In genomic region chr6:11537229-11538048, GRCh38 we compare ENCODE assay signal across 1 cellular context.
A peak's percentile ranks its signal among the peaks of the same experiment; 100 is the strongest.
TF ChIP-seq lines count a peak whose summit lies in the region.

TSS of gene TMEM170B (plus strand) at chr6:11537749. CDS start at chr6:11538278, 529 bp downstream.

TF ChIP-seq in HepG2, 621 proteins besides CTCF, POLR2A, EP300 and RAD21 (continued from another document and continues in another):
- TF ChIP-seq ARID5B (CRISPR knock-in tag; IDR thresholded peaks at IDR 0.05) = peak; percentile 74
- TF ChIP-seq TEAD2 (CRISPR knock-in tag; IDR thresholded peaks at IDR 0.05) = 0 out of 2 replicates have a peak, but pooled peaks have one; percentile 26
- no peak; the same call in 1 of the 2 replicates for TF ChIP-seq STAT6 (CRISPR knock-in tag; IDR thresholded peaks at IDR 0.05; ENCODE audit: borderline replicate concordance)
- TF ChIP-seq ZNF253 (CRISPR knock-in tag; IDR thresholded peaks at IDR 0.05; ENCODE audit: borderline replicate concordance) = peak; percentile 85; the same call in 1 of the 2 replicates
- no peak for TF ChIP-seq TBL1XR1 (IDR thresholded peaks at IDR 0.05; ENCODE audit: borderline replicate concordance, low read length, partially characterized antibody)
- no peak; a peak in 1 of 4 replicates for TF ChIP-seq REST (IDR thresholded peaks at IDR 0.05; ENCODE audit: borderline replicate concordance in 1 of 2, low read depth in 1 of 2, low read length in 2 of 2)
- no peak for TF ChIP-seq EZH2 (conservative IDR thresholded peaks at IDR 0.05; ENCODE audit: low read depth, low read length)
- TF ChIP-seq ZNF451 (CRISPR knock-in tag; IDR thresholded peaks at IDR 0.05) = peak; percentile 86; the same call in 1 of the 2 replicates
- no peak; the same call in 1 of the 2 replicates for TF ChIP-seq STAG1 (CRISPR knock-in tag; IDR thresholded peaks at IDR 0.05)
- TF ChIP-seq ZNF577 (CRISPR knock-in tag; IDR thresholded peaks at IDR 0.05; ENCODE audit: borderline replicate concordance, low read depth) = no peak
- no peak for TF ChIP-seq FIP1L1 (IDR thresholded peaks at IDR 0.05; ENCODE audit: borderline replicate concordance, insufficient read depth, low read depth, low read length)
- TF ChIP-seq, protein P1, sequence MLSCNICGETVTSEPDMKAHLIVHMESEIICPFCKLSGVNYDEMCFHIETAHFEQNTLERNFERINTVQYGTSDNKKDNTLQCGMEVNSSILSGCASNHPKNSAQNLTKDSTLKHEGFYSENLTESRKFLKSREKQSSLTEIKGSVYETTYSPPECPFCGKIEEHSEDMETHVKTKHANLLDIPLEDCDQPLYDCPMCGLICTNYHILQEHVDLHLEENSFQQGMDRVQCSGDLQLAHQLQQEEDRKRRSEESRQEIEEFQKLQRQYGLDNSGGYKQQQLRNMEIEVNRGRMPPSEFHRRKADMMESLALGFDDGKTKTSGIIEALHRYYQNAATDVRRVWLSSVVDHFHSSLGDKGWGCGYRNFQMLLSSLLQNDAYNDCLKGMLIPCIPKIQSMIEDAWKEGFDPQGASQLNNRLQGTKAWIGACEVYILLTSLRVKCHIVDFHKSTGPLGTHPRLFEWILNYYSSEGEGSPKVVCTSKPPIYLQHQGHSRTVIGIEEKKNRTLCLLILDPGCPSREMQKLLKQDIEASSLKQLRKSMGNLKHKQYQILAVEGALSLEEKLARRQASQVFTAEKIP (CRISPR knock-in tag; IDR thresholded peaks at IDR 0.05; ENCODE audit: borderline replicate concordance) = no peak
- no peak for TF ChIP-seq HNF4G (IDR thresholded peaks at IDR 0.05; ENCODE audit: borderline replicate concordance, low read depth, low read length)
- TF ChIP-seq HNF4G (CRISPR knock-in tag; IDR thresholded peaks at IDR 0.05; ENCODE audit: borderline replicate concordance, low read depth) = 0 out of 2 replicates have a peak, but pooled peaks have one; percentile 26
- peak; percentile 61; the same call in 1 of the 2 replicates for TF ChIP-seq ZNF616 (CRISPR knock-in tag; IDR thresholded peaks at IDR 0.05; ENCODE audit: low read depth)
- TF ChIP-seq MBD4 (IDR thresholded peaks at IDR 0.05; ENCODE audit: borderline replicate concordance, low read length) = no peak
- TF ChIP-seq TAF1 (CRISPR knock-in tag; IDR thresholded peaks at IDR 0.05) = peak; percentile 59
- TF ChIP-seq SP4 (CRISPR knock-in tag; IDR thresholded peaks at IDR 0.05) = peak; percentile 93
- TF ChIP-seq, protein P2, sequence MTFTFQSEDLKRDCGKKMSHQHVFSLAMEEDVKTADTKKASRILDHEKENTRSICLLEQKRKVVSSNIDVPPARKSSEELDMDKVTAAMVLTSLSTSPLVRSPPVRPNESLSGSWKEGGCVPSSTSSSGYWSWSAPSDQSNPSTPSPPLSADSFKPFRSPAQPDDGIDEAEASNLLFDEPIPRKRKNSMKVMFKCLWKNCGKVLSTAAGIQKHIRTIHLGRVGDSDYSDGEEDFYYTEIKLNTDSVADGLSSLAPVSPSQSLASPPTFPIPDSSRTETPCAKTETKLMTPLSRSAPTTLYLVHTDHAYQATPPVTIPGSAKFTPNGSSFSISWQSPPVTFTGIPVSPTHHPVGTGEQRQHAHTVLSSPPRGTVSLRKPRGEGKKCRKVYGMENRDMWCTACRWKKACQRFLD (CRISPR knock-in tag; IDR thresholded peaks at IDR 0.05; ENCODE audit: borderline replicate concordance) = no peak; the same call in 1 of the 2 replicates
- TF ChIP-seq, protein P3, sequence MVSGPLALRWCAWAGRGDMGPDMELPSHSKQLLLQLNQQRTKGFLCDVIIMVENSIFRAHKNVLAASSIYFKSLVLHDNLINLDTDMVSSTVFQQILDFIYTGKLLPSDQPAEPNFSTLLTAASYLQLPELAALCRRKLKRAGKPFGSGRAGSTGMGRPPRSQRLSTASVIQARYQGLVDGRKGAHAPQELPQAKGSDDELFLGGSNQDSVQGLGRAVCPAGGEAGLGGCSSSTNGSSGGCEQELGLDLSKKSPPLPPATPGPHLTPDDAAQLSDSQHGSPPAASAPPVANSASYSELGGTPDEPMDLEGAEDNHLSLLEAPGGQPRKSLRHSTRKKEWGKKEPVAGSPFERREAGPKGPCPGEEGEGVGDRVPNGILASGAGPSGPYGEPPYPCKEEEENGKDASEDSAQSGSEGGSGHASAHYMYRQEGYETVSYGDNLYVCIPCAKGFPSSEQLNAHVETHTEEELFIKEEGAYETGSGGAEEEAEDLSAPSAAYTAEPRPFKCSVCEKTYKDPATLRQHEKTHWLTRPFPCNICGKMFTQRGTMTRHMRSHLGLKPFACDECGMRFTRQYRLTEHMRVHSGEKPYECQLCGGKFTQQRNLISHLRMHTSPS (CRISPR knock-in tag; IDR thresholded peaks at IDR 0.05; ENCODE audit: low read depth) = 0 out of 2 replicates have a peak, but pooled peaks have one; percentile 43
- TF ChIP-seq MYC (CRISPR knock-in tag; IDR thresholded peaks at IDR 0.05; ENCODE audit: borderline replicate concordance) = peak; percentile 90
- TF ChIP-seq TSC22D2 (CRISPR knock-in tag; IDR thresholded peaks at IDR 0.05; ENCODE audit: borderline replicate concordance) = no peak
- TF ChIP-seq ZNF101 (CRISPR knock-in tag; IDR thresholded peaks at IDR 0.05; ENCODE audit: borderline replicate concordance, low read depth) = no peak
- TF ChIP-seq ATF2 (CRISPR knock-in tag; IDR thresholded peaks at IDR 0.05) = peak; percentile 66; the same call in 1 of the 2 replicates
- no peak for TF ChIP-seq IKZF1 (IDR thresholded peaks at IDR 0.05)
- TF ChIP-seq, protein P4, sequence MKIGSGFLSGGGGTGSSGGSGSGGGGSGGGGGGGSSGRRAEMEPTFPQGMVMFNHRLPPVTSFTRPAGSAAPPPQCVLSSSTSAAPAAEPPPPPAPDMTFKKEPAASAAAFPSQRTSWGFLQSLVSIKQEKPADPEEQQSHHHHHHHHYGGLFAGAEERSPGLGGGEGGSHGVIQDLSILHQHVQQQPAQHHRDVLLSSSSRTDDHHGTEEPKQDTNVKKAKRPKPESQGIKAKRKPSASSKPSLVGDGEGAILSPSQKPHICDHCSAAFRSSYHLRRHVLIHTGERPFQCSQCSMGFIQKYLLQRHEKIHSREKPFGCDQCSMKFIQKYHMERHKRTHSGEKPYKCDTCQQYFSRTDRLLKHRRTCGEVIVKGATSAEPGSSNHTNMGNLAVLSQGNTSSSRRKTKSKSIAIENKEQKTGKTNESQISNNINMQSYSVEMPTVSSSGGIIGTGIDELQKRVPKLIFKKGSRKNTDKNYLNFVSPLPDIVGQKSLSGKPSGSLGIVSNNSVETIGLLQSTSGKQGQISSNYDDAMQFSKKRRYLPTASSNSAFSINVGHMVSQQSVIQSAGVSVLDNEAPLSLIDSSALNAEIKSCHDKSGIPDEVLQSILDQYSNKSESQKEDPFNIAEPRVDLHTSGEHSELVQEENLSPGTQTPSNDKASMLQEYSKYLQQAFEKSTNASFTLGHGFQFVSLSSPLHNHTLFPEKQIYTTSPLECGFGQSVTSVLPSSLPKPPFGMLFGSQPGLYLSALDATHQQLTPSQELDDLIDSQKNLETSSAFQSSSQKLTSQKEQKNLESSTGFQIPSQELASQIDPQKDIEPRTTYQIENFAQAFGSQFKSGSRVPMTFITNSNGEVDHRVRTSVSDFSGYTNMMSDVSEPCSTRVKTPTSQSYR (CRISPR knock-in tag; IDR thresholded peaks at IDR 0.05; ENCODE audit: borderline replicate concordance) = peak; percentile 50; the same call in 1 of the 2 replicates
- TF ChIP-seq RBAK (CRISPR knock-in tag; IDR thresholded peaks at IDR 0.05) = no peak
- TF ChIP-seq, protein P5, sequence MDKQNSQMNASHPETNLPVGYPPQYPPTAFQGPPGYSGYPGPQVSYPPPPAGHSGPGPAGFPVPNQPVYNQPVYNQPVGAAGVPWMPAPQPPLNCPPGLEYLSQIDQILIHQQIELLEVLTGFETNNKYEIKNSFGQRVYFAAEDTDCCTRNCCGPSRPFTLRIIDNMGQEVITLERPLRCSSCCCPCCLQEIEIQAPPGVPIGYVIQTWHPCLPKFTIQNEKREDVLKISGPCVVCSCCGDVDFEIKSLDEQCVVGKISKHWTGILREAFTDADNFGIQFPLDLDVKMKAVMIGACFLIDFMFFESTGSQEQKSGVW (CRISPR knock-in tag; IDR thresholded peaks at IDR 0.05; ENCODE audit: borderline replicate concordance) = no peak
- no peak for TF ChIP-seq ZBTB20 (CRISPR knock-in tag; IDR thresholded peaks at IDR 0.05; ENCODE audit: borderline replicate concordance, low read depth)
- TF ChIP-seq ZNF891 (CRISPR knock-in tag; IDR thresholded peaks at IDR 0.05) = peak; percentile 61; the same call in 1 of the 2 replicates
